ENCODE assay signal across 21 cellular contexts in genomic region chr4:100366213-100366612, GRCh38.
DNase-seq lines count a peak whose midpoint lies in the region; ATAC-seq and TF ChIP-seq lines count a peak whose summit lies in the region.
"Had no signal": no experiment of that assay in that cellular context is flagged by ENCODE, and none has a peak within 500 bp of the region (broad histone marks: within the 10 kb centered on the region; RNA-seq: fewer than 3 reads in every experiment).

No MANE protein-coding gene starts in this region.

- peak; percentile 20 for DNase-seq in COLO829 (ENCODE audit: low spot score)
- peak; percentile 26 for DNase-seq in SK-MEL-5 (ENCODE audit: low read depth, low spot score)
- DNase-seq in iPS-NIHi7 (ENCODE audit: extremely low spot score), result peak; percentile 30
- no peak for DNase-seq in NCI-H446 treated with DMSO at 0.1 percent for 48 hours (lab: John Stamatoyannopoulos, UW)
- DNase-seq in left lung, result no peak
- no peak for DNase-seq in Caco-2
- no peak for DNase-seq in effector CD4-positive, alpha-beta T cell
- DNase-seq: activated CD4-positive, CD25-positive, alpha-beta regulatory T cell; amygdala; CD8-positive, alpha-beta T cell; foreskin keratinocyte; KG1; naive thymus-derived CD4-positive, alpha-beta T cell; NCI-H1436; NCI-H226; NK-92 treated with Interleukin-12 subunit alpha and Interleukin-12 subunit beta, amount 100 ng/mL, for 24 hours; stimulated activated naive CD4-positive, alpha-beta T cell treated with Interleukin-2 at 50 U/mL for 16 hours; upper lobe of right lung had no signal

- no peak overlapping the region for H3K27ac Mint-ChIP-seq in Caco-2 (ENCODE audit: unreplicated experiment)
- H3K27ac Mint-ChIP-seq: CD8-positive, alpha-beta T cell; naive thymus-derived CD4-positive, alpha-beta T cell; T-helper 1 cell treated with Interleukin-12 subunit alpha and Interleukin-12 subunit beta and Interleukin-4 antibody, amounts not matched to agents 30 μg/mL and 1 μg/mL, for 36 hours had no signal

- H3K4me1 ChIP-seq in left lung, result no peaks in the 10 kb centered on the region
- H3K4me1 ChIP-seq in Caco-2, result no peaks in the 10 kb centered on the region
- H3K4me1 ChIP-seq: prostate gland, upper lobe of right lung had no signal

- no peak overlapping the region for H3K4me3 Mint-ChIP-seq in Caco-2 (ENCODE audit: unreplicated experiment)
- H3K4me3 Mint-ChIP-seq: CD8-positive, alpha-beta T cell; naive thymus-derived CD4-positive, alpha-beta T cell; T-helper 1 cell treated with Interleukin-12 subunit alpha and Interleukin-12 subunit beta and Interleukin-4 antibody, amounts not matched to agents 30 μg/mL and 1 μg/mL, for 36 hours had no signal

- H3K9me3 Mint-ChIP-seq in Caco-2 (ENCODE audit: unreplicated experiment), result no peaks in the 10 kb centered on the region
- H3K9me3 Mint-ChIP-seq: CD8-positive, alpha-beta T cell; naive thymus-derived CD4-positive, alpha-beta T cell; T-helper 1 cell treated with Interleukin-12 subunit alpha and Interleukin-12 subunit beta and Interleukin-4 antibody, amounts not matched to agents 30 μg/mL and 1 μg/mL, for 36 hours had no signal

- TF ChIP-seq CTCF in left lung (IDR thresholded peaks at IDR 0.05) (no peak), Caco-2 (IDR thresholded peaks at IDR 0.05; ENCODE audit: insufficient read depth in 1 of 2, low read depth in 1 of 2, low read length in 1 of 2, severe bottlenecking in 1 of 2, unreplicated experiment in 1 of 2) (no peak)

- BruUV-seq in Caco-2 (replicated peaks; lab: Mats Ljungman, UMichigan), result no TSS peak

- H3K4me3 ChIP-seq in left lung (no peak overlapping the region), Caco-2 (ENCODE audit: low read depth, low read length) (no peak overlapping the region)
- H3K4me3 ChIP-seq: prostate gland, upper lobe of right lung had no signal

- ATAC-seq in HG02610 (IDR thresholded peaks at IDR 0.05; ENCODE audit: unreplicated experiment) (peak; percentile 86), left lung (no peak)
- ATAC-seq: CD8-positive, alpha-beta T cell; foreskin keratinocyte; naive thymus-derived CD4-positive, alpha-beta T cell; upper lobe of right lung had no signal

- H3K27me3 Mint-ChIP-seq in Caco-2 (ENCODE audit: insufficient read depth, unreplicated experiment), result peaks cover 5% of the 10 kb centered on the region

- no peaks in the 10 kb centered on the region for H3K4me1 Mint-ChIP-seq in Caco-2 (ENCODE audit: low read depth, unreplicated experiment)
- H3K4me1 Mint-ChIP-seq: naive thymus-derived CD4-positive, alpha-beta T cell had no signal

- in situ Hi-C loops in SK-MEL-5 (cut with HindIII; ENCODE audit: low pct_unique_long_range_greater_than_20kb, low sequenced_read_pairs), result no loop called here

- intact Hi-C loops in left lung (cut with DNase I) (no loop called here), Caco-2 (cut with micrococcal nuclease; ENCODE audit: unreplicated experiment) (no loop called here)

- POLR2A ChIA-PET in Caco-2 (lab: Charles Lee), result no interaction called here

- CTCF ChIA-PET in Caco-2 (lab: Charles Lee), result no interaction called here

- H3K27me3 ChIP-seq in left lung (no peaks in the 10 kb centered on the region), Caco-2 (replicated peaks; ENCODE audit: control insufficient read depth, insufficient read depth, low read length) (no peaks in the 10 kb centered on the region)
- H3K27me3 ChIP-seq: foreskin keratinocyte, upper lobe of right lung had no signal

- H3K36me3 Mint-ChIP-seq in Caco-2 (ENCODE audit: insufficient read depth, unreplicated experiment), result no peaks in the 10 kb centered on the region
- H3K36me3 Mint-ChIP-seq: CD8-positive, alpha-beta T cell; naive thymus-derived CD4-positive, alpha-beta T cell had no signal

- H3K9me3 ChIP-seq in left lung (no peaks in the 10 kb centered on the region), Caco-2 (no peaks in the 10 kb centered on the region)
- H3K9me3 ChIP-seq: prostate gland, upper lobe of right lung had no signal

- no peak overlapping the region for H3K27ac ChIP-seq in left lung
- H3K27ac ChIP-seq: foreskin keratinocyte, prostate gland, upper lobe of right lung had no signal

- H3K36me3 ChIP-seq in left lung (no peaks in the 10 kb centered on the region), Caco-2 (ENCODE audit: control insufficient read depth, insufficient read depth, low read length) (no peaks in the 10 kb centered on the region)
- H3K36me3 ChIP-seq: prostate gland, upper lobe of right lung had no signal

Comparison
In these comparisons a context has a peak if more than half of its experiments do, and no peak if none do; other contexts are left out.
1. DNase-seq: peak in COLO829 (single experiment), SK-MEL-5 (single experiment) and iPS-NIHi7 (single experiment); none in NCI-H446 treated with DMSO at 0.1 percent for 48 hours (single experiment), left lung (0 of 2), Caco-2 (0 of 2) and effector CD4-positive, alpha-beta T cell (single experiment).